Comparison of ENCODE assay signal across 8 cellular contexts in the genomic region with DNA sequence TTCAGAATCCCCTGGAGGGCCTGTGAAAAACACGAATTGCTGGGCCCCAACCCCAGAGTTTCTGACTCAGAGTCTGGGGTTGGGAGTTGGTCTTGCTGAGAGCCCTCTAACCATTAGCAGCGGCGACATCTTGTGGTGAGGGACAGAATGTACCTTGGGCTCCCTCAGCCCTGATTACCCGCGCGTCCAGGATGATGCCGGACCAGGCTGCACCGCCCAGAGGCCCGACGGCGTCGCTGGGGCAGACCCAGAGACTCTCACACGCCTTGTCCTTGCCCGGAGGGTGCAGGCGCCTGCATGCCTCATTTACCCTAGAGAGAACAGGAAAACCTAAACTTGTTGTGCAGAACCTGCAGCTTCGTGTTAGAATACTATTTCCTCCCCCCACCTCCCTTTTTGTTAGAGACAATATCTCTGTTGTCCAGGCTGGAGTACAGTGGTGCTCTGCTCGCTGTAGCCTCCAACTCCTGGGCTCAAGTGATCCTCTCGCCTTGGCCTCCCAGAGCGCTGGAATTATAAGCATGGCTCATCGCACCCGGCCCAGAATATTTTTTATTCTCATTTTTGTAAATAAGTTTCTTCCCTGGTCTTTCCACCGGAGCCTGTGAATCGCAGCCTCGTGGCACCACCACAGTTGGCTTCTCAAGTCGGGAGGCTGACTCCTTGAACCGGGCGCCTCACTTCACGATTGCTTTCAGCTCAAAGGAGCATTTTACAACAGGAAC. TPM values are rescaled to one million over a fixed set of nuclear protein-coding genes. Genes with fewer than 3 reads are reported as not detected.
DNase-seq lines count a peak whose midpoint lies in the region; FAIRE-seq and TF ChIP-seq lines count a peak whose summit lies in the region.

No MANE protein-coding gene starts in this region.

- H3K27ac ChIP-seq in RWPE1 = peak overlapping the region; percentile 82

- DNase-seq in G401 (ENCODE audit: low spot score) (peak; percentile 75), H54 (ENCODE audit: insufficient read length, low spot score) (peak; percentile 90), LNCaP clone FGC (ENCODE audit: low read depth) (no peak), RWPE1 (ENCODE audit: low spot score) (peak; percentile 93), foreskin fibroblast (peak; percentile 77 to 93), nucleus accumbens (lab: John Stamatoyannopoulos, UW) (peak in 52 of 56 donors; percentile 14 to 84 (median 56)), superior temporal gyrus (ENCODE audit: extremely low spot score) (peak; percentile 85)
- peak; percentile 37 to 47 for DNase-seq in activated T-helper 1 cell treated with anti-CD3 and anti-CD28 coated beads, Interleukin-2, amount 50 U/mL, for 16 hours (ENCODE audit: low read depth in 1 of 2, low spot score in 1 of 2)

- CTCF ChIA-PET in RWPE1 (lab: Yijun Ruan, JAX) = interaction anchor here (0.6 to 1.3 kb wide), 14 partner anchors 13 to 1219 kb away, joined by 3 to 8 read pairs (median 3); no protein-coding TSS in a partner anchor

- in situ Hi-C loops in G401 (cut with HindIII; ENCODE audit: low sequenced_read_pairs) = no loop called here

- TF ChIP-seq CTCF in LNCaP clone FGC (IDR thresholded peaks at IDR 0.05; ENCODE audit: control insufficient read depth, extremely low read depth, insufficient read depth) (peak; percentile 90), RWPE1 (conservative IDR thresholded peaks at IDR 0.05; ENCODE audit: low read depth) (peak; percentile 80), foreskin fibroblast (IDR thresholded peaks at IDR 0.05; ENCODE audit: low read depth, low read length) (peak; percentile 87)

- TF ChIP-seq POLR2A in H54 (IDR thresholded peaks at IDR 0.05; ENCODE audit: low read depth, low read length) = no peak

- POLR2A ChIA-PET in RWPE1 (lab: Yijun Ruan, JAX; ENCODE audit: low non-redundant PET) = no interaction called here

- H3K4me3 ChIP-seq in LNCaP clone FGC (ENCODE audit: low read depth, low read length) (no peak overlapping the region), foreskin fibroblast (ENCODE audit: low read depth in 1 of 2, low read length in 2 of 2) (no peak overlapping the region)

- no peak for FAIRE-seq in H54 (lab: Jason Lieb, UNC)

RNA-seq across cellular contexts. Expression of a gene that starts 22.2 kb away (rescaled TPM):
- total RNA-seq in G401 (2014; rRNA removed; shearing (Covaris generic)) = not detected in 2 replicates
